8 cellular contexts compared by ENCODE assay signal in the genomic region with DNA sequence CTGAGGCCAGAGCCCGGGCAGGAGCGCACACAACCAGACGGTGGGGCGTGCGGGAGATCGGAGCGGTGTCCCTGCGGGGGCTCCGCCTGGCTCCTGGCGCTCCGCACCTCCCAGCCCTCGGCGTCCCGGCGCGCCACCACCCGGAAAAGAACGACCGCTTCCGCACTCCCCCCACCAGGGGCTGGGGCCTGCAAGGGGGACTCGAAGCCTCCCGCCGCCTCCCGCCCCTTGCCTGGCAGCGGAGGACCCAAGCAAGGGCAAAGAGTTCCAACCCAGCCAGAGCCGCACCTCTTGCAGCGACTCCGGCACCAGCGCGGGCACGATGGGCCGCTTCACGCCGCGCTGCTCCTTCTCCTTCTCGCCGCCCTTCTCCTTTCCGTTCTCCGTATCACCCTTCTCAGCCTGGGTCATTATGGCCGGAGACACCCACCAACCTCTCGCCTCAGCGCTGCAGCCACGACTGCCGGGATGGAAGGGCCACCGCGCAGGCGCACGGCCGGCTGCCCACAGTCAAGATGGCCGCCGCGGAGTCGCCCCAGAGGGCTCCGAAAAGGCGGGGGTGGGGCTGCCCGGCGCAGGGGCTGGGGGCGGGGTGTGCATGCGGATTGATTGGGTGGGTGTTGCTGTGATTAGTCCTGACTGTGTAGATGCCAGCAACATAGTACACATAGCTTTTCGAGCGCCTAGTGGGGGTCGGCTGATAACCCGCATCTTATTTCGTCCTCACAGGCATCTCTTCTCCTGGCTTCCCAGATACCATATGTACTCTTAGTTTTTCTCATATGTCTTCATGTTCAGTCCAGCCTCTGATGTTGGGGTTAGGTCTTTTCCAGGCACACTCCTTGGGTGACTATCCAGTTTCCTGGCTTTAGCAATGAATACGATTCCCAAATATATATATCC. TPM values are rescaled to one million over a fixed set of nuclear protein-coding genes. Genes with fewer than 3 reads are reported as not detected.
A peak's percentile ranks its signal among the peaks of the same experiment; 100 is the strongest.
DNase-seq lines count a peak whose midpoint lies in the region; ATAC-seq and TF ChIP-seq lines count a peak whose summit lies in the region.

A gene with protein sequence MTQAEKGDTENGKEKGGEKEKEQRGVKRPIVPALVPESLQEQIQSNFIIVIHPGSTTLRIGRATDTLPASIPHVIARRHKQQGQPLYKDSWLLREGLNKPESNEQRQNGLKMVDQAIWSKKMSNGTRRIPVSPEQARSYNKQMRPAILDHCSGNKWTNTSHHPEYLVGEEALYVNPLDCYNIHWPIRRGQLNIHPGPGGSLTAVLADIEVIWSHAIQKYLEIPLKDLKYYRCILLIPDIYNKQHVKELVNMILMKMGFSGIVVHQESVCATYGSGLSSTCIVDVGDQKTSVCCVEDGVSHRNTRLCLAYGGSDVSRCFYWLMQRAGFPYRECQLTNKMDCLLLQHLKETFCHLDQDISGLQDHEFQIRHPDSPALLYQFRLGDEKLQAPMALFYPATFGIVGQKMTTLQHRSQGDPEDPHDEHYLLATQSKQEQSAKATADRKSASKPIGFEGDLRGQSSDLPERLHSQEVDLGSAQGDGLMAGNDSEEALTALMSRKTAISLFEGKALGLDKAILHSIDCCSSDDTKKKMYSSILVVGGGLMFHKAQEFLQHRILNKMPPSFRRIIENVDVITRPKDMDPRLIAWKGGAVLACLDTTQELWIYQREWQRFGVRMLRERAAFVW (minus strand): TSS at position 462 of the 903 bp plus-strand sequence. CDS start 51 bp downstream, at position 411.

- peak; percentile 76 for DNase-seq in A673 (ENCODE audit: low spot score)
- peak; percentile 80 for DNase-seq in NCI-H345 (lab: John Stamatoyannopoulos, UW)
- peak; percentile 68 for DNase-seq in activated CD4-positive, CD25-positive, alpha-beta regulatory T cell treated with anti-CD3 and anti-CD28 coated beads, Interleukin-2, amount 50 U/mL, for 16 hours (ENCODE audit: low read depth, low spot score)
- peak; percentile 73 to 81 for DNase-seq in central memory CD8-positive, alpha-beta T cell (ENCODE audit: low spot score in 2 of 2)
- DNase-seq in islet precursor cell, result peak; percentile 98
- DNase-seq in stimulated activated CD4-positive, alpha-beta T cell treated with anti-CD3 and anti-CD28 coated beads, Interleukin-12 subunit alpha, Interleukin-12 subunit beta, amount 100 ng/mL, for 4 hours, result peak; percentile 85

- intact Hi-C loops in A673 (cut with micrococcal nuclease; ENCODE audit: unreplicated experiment), result no loop called here

- peaks cover 31% of the 10 kb centered on the region for H3K4me1 Mint-ChIP-seq in central memory CD8-positive, alpha-beta T cell

- TF ChIP-seq CTCF in A673 (conservative IDR thresholded peaks at IDR 0.05; ENCODE audit: low read depth, low read length), result no peak

- CTCF ChIA-PET in A673 (lab: Charles Lee), result no interaction called here

- no peaks in the 10 kb centered on the region for H3K9me3 ChIP-seq in A673 (ENCODE audit: low read depth, low read length, poor library complexity, severe bottlenecking)

- no peaks in the 10 kb centered on the region for H3K27me3 ChIP-seq in A673 (replicated peaks; ENCODE audit: insufficient read depth, low read depth, low read length, poor library complexity)

- H3K27ac Mint-ChIP-seq in central memory CD8-positive, alpha-beta T cell (ENCODE audit: low read depth), result peak within 1 kb of the TSS; percentile 96

- no peaks in the 10 kb centered on the region for H3K9me3 Mint-ChIP-seq in central memory CD8-positive, alpha-beta T cell

- POLR2A ChIA-PET in A673 (lab: Charles Lee; ENCODE audit: low non-redundant PET), result no interaction called here

- no peaks in the 10 kb centered on the region for H3K27me3 Mint-ChIP-seq in central memory CD8-positive, alpha-beta T cell

- H3K4me1 ChIP-seq in A673 (ENCODE audit: insufficient read depth, low read length, poor library complexity, severe bottlenecking), result peaks cover 5% of the 10 kb centered on the region

- ATAC-seq in GM18858 (IDR thresholded peaks at IDR 0.05; ENCODE audit: unreplicated experiment) (peak; percentile 57), HG03066 (IDR thresholded peaks at IDR 0.05; ENCODE audit: low read depth, unreplicated experiment) (peak; percentile 81)
- peak; percentile 83 for ATAC-seq in central memory CD8-positive, alpha-beta T cell (replicated peaks; ENCODE audit: extremely low read depth, poor library complexity, severe bottlenecking)

- BruUV-seq in A673 (replicated peaks; lab: Mats Ljungman, UMichigan), result no TSS peak

- H3K36me3 Mint-ChIP-seq in central memory CD8-positive, alpha-beta T cell (ENCODE audit: insufficient read depth), result peaks cover 51% of the 10 kb centered on the region

- H3K27ac ChIP-seq in A673 (ENCODE audit: low read depth, low read length, poor library complexity, severe bottlenecking), result peak within 1 kb of the TSS; percentile 79

- peak within 1 kb of the TSS; percentile 77 for H3K4me3 ChIP-seq in A673 (ENCODE audit: low read depth, low read length, poor library complexity, severe bottlenecking)

- H3K4me3 Mint-ChIP-seq in central memory CD8-positive, alpha-beta T cell, result peak within 1 kb of the TSS; percentile 90

- H3K36me3 ChIP-seq in A673 (ENCODE audit: insufficient read depth, low read length, poor library complexity, severe bottlenecking), result peaks cover 29% of the 10 kb centered on the region

RNA-seq across cellular contexts. Expression of the gene that starts here (rescaled TPM):
- total RNA-seq in A673 (2021), result 21.1 and 26.9 TPM in 2 replicates

Comparison
In these comparisons a context has a peak if more than half of its experiments do, and no peak if none do; other contexts are left out.
1. Peak in every context shown above with its lines: DNase-seq, ATAC-seq, H3K4me3 ChIP-seq and H3K27ac ChIP-seq.